In genomic region chr15:84981711-84982300, GRCh38 we compare ENCODE assay signal across 1 cellular context.
TF ChIP-seq lines count a peak whose summit lies in the region.

A gene with protein sequence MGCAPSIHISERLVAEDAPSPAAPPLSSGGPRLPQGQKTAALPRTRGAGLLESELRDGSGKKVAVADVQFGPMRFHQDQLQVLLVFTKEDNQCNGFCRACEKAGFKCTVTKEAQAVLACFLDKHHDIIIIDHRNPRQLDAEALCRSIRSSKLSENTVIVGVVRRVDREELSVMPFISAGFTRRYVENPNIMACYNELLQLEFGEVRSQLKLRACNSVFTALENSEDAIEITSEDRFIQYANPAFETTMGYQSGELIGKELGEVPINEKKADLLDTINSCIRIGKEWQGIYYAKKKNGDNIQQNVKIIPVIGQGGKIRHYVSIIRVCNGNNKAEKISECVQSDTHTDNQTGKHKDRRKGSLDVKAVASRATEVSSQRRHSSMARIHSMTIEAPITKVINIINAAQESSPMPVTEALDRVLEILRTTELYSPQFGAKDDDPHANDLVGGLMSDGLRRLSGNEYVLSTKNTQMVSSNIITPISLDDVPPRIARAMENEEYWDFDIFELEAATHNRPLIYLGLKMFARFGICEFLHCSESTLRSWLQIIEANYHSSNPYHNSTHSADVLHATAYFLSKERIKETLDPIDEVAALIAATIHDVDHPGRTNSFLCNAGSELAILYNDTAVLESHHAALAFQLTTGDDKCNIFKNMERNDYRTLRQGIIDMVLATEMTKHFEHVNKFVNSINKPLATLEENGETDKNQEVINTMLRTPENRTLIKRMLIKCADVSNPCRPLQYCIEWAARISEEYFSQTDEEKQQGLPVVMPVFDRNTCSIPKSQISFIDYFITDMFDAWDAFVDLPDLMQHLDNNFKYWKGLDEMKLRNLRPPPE (plus strand): TSS chr15:84981856. CDS start chr15:84982163, 307 bp downstream.

TF ChIP-seq in HepG2, 621 proteins besides CTCF, POLR2A, EP300 and RAD21 (continued from another document):
- TF ChIP-seq ZNF724P (CRISPR knock-in tag; IDR thresholded peaks at IDR 0.05; ENCODE audit: borderline replicate concordance) (no peak), ZNF513 (CRISPR knock-in tag; conservative IDR thresholded peaks at IDR 0.05) (no peak), POGZ (CRISPR knock-in tag; IDR thresholded peaks at IDR 0.05) (no peak)
TF ChIP-seq in HepG2: peak in this region for 21.
